ENCODE assay signal across 8 cellular contexts in genomic region chr16:3401719-3402397, GRCh38. TPM values are rescaled to one million over a fixed set of nuclear protein-coding genes. Genes with fewer than 3 reads are reported as not detected.
A peak's percentile ranks its signal among the peaks of the same experiment; 100 is the strongest.
DNase-seq lines count a peak whose midpoint lies in the region; ATAC-seq and TF ChIP-seq lines count a peak whose summit lies in the region.

No MANE protein-coding gene starts in this region.

- H3K36me3 ChIP-seq in cardiac muscle cell: peaks cover 15% of the 10 kb centered on the region
- peaks cover 0 to 56% (median 4%) of the 10 kb centered on the region in 3 donors for H3K36me3 ChIP-seq in Peyer's patch

- TF ChIP-seq CTCF in cardiac muscle cell (IDR thresholded peaks at IDR 0.05; ENCODE audit: low read depth, low read length) (no peak), Peyer's patch (IDR thresholded peaks at IDR 0.05) (no peak), nephron progenitor cell (IDR thresholded peaks at IDR 0.05) (no peak)

- H3K36me3 Mint-ChIP-seq in effector memory CD8-positive, alpha-beta T cell (ENCODE audit: insufficient read depth): peaks cover 22% of the 10 kb centered on the region
- peaks cover 83% of the 10 kb centered on the region for H3K36me3 Mint-ChIP-seq in nephron progenitor cell (ENCODE audit: low read depth)

- no peaks in the 10 kb centered on the region for H3K9me3 ChIP-seq in cardiac muscle cell (ENCODE audit: low read depth)
- H3K9me3 ChIP-seq in Peyer's patch: peaks cover 0 to 20% (median 6%) of the 10 kb centered on the region in 4 donors

- no peaks in the 10 kb centered on the region for H3K27me3 Mint-ChIP-seq in effector memory CD8-positive, alpha-beta T cell
- peaks cover 3% of the 10 kb centered on the region for H3K27me3 Mint-ChIP-seq in nephron progenitor cell (ENCODE audit: low read depth, poor library complexity)

- peak overlapping the region; percentile 89 to 91 for H3K4me3 Mint-ChIP-seq in effector memory CD8-positive, alpha-beta T cell
- peak overlapping the region; percentile 94 for H3K4me3 Mint-ChIP-seq in nephron progenitor cell

- H3K9me3 Mint-ChIP-seq in effector memory CD8-positive, alpha-beta T cell: peaks cover 0 to 4% of the 10 kb centered on the region in 2 donors
- H3K9me3 Mint-ChIP-seq in nephron progenitor cell: peaks cover 82% of the 10 kb centered on the region

- H3K4me3 ChIP-seq in cardiac muscle cell (peak overlapping the region; percentile 68), Peyer's patch (peak overlapping the region; percentile 62 to 85 (median 82))

- peak; percentile 17 to 37 for DNase-seq in cardiac muscle cell (ENCODE audit: low read depth in 1 of 2, low spot score in 1 of 2)
- DNase-seq in Right ventricle myocardium superior: no peak
- DNase-seq in Peyer's patch: no peak
- DNase-seq in effector memory CD8-positive, alpha-beta T cell: peak in 1 of 3 experiments; percentile 1
- peak; percentile 12 for DNase-seq in nephron progenitor cell
- DNase-seq in NCI-H226: no peak

- peaks cover 24 to 38% of the 10 kb centered on the region in 2 donors for H3K4me1 Mint-ChIP-seq in effector memory CD8-positive, alpha-beta T cell (ENCODE audit: low read depth in 2 of 2)
- peaks cover 14% of the 10 kb centered on the region for H3K4me1 Mint-ChIP-seq in nephron progenitor cell

- H3K27me3 ChIP-seq in cardiac muscle cell (no peaks in the 10 kb centered on the region), Peyer's patch (no peaks in the 10 kb centered on the region)

- no peaks in the 10 kb centered on the region for H3K4me1 ChIP-seq in cardiac muscle cell (ENCODE audit: low read depth)
- peaks cover 0 to 17% (median 2%) of the 10 kb centered on the region in 4 donors for H3K4me1 ChIP-seq in Peyer's patch

- no peak for TF ChIP-seq POLR2A in Peyer's patch (IDR thresholded peaks at IDR 0.05)

- ATAC-seq in Right ventricle myocardium superior (ENCODE audit: poor library complexity) (no peak), GM19023 (IDR thresholded peaks at IDR 0.05; ENCODE audit: unreplicated experiment) (no peak), esophagus mucosa (no peak)
- ATAC-seq in effector memory CD8-positive, alpha-beta T cell (replicated peaks): no peak

- intact Hi-C loops in Right ventricle myocardium superior (cut with DNase I): no loop called here

- peak overlapping the region; percentile 82 to 87 for H3K27ac Mint-ChIP-seq in effector memory CD8-positive, alpha-beta T cell
- peak overlapping the region; percentile 56 for H3K27ac Mint-ChIP-seq in nephron progenitor cell

- H3K27ac ChIP-seq in cardiac muscle cell (peak overlapping the region; percentile 82), Peyer's patch (peak overlapping the region; percentile 75 to 89 (median 84))

RNA-seq across cellular contexts. Expression of gene ZNF174, which starts 0.8 kb away (rescaled TPM):
- total RNA-seq in cardiac muscle cell (32.0 and 33.5 TPM in 2 replicates), Right ventricle myocardium superior (11.3 TPM), Peyer's patch (10 to 100 TPM in 3 of 4 donors, 1 to 10 TPM in 1; 7.4 to 19.8 (median 15.7) TPM), esophagus mucosa (4.0 TPM)
- polyA plus RNA-seq in cardiac muscle cell: 31.4 and 33.1 TPM in 2 replicates

RNA-seq across cellular contexts. Expression of gene ZSCAN32, which starts 1.1 kb away (rescaled TPM):
- total RNA-seq in cardiac muscle cell (17.1 and 19.8 TPM in 2 replicates), Right ventricle myocardium superior (5.5 TPM), Peyer's patch (10 to 100 TPM; 12.4 to 23.1 (median 15.3) TPM), esophagus mucosa (5.8 TPM)
- polyA plus RNA-seq in cardiac muscle cell: 12.3 and 13.7 TPM in 2 replicates

RNA-seq across cellular contexts. Expression of gene ZNF597, which starts 41.4 kb away (rescaled TPM):
- total RNA-seq in cardiac muscle cell (1.2 and 2.1 TPM in 2 replicates), Right ventricle myocardium superior (1.5 TPM), Peyer's patch (1 to 10 TPM; 1.1 to 3.3 (median 1.8) TPM), esophagus mucosa (1.00 TPM)
- 0.56 and 2.5 TPM in 2 replicates for polyA plus RNA-seq in cardiac muscle cell

RNA-seq across cellular contexts. Expression of gene NAA60, which starts 41.6 kb away (rescaled TPM):
- 43.9 and 50.7 TPM in 2 replicates for total RNA-seq in cardiac muscle cell
- 77.0 and 83.0 TPM in 2 replicates for polyA plus RNA-seq in cardiac muscle cell
- 47.0 TPM for total RNA-seq in Right ventricle myocardium superior
- total RNA-seq in Peyer's patch: 100 to 1,000 TPM in 2 of 4 donors, 10 to 100 TPM in 2; 80.9 to 110 (median 96.8) TPM
- total RNA-seq in esophagus mucosa: 24.5 TPM

RNA-seq across cellular contexts. Expression of gene OR2C1, which starts 46.2 kb away (rescaled TPM):
- total RNA-seq in cardiac muscle cell: 1.1 TPM in 1 of 2 replicates, not detected in the other
- 1.0 and 1.4 TPM in 2 replicates for polyA plus RNA-seq in cardiac muscle cell
- not detected for total RNA-seq in Right ventricle myocardium superior
- total RNA-seq in Peyer's patch: not detected
- not detected for total RNA-seq in esophagus mucosa

Comparison
In these comparisons a context has a peak if more than half of its experiments do, and no peak if none do; other contexts are left out.
1. DNase-seq: peak in cardiac muscle cell (2 of 2) and nephron progenitor cell (single experiment); none in Right ventricle myocardium superior (single experiment), Peyer's patch (0 of 3) and NCI-H226 (single experiment).